8 cellular contexts compared by ENCODE assay signal in the genomic region with DNA sequence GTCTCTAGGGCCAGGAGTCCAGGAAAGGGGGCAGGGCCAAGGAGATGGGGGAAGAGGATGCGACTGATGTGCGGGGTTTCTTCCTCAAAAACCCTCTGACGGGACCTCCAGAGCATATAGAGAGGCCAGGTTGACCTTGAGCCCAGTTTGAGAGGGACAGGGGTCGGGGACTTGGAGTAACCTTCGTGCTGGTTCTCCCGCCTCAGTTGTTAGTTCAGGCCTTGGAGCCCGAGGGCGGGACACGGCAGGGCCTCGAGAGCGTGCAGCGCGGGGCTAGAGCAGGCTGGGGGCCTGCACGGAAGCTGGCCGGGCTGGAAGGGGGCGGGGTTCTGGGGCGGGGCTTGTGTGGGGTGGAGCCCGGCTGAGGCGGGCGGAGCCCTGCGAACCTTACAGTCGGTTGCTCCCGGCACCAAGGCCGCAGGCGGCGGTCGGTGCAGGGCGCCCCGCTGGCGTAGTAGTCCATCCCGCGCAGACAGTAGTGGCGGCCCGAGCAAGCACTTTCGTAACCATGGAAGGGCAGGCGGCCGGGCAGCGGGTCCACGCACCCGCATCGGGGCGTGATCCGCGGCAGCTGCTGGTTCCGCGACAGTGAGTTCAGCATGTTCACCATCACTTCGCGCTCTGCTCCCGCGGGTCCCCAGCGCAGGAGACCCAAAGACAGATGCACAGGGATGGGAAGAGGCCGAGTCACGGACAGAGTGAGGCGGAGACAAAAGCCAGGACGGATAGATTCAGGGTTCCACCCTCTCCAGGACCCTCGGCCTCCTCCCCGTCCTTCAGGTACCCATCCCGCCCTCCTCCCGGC. TPM values are rescaled to one million over a fixed set of nuclear protein-coding genes. Genes with fewer than 3 reads are reported as not detected.
A peak's percentile ranks its signal among the peaks of the same experiment; 100 is the strongest.
DNase-seq lines count a peak whose midpoint lies in the region; ATAC-seq and TF ChIP-seq lines count a peak whose summit lies in the region.

No MANE protein-coding gene starts in this region.

- no peaks in the 10 kb centered on the region for H3K36me3 ChIP-seq in smooth muscle cell (ENCODE audit: low read depth)

- H3K4me2 ChIP-seq in smooth muscle cell, result peak overlapping the region; percentile 84

- peak overlapping the region; percentile 50 for H3K4me3 ChIP-seq in smooth muscle cell

- H3K27me3 ChIP-seq in smooth muscle cell (ENCODE audit: low read depth), result peaks cover 11% of the 10 kb centered on the region

- peak overlapping the region; percentile 79 for H2AFZ ChIP-seq in smooth muscle cell (ENCODE audit: low read depth)

- no peaks in the 10 kb centered on the region for H4K20me1 ChIP-seq in smooth muscle cell (ENCODE audit: low read depth)

- DNase-seq in CD1c-positive myeloid dendritic cell (ENCODE audit: extremely low spot score) (peak; percentile 88), NCI-H2171 (lab: John Stamatoyannopoulos, UW) (peak; percentile 21), caudate nucleus (lab: John Stamatoyannopoulos, UW) (peak in 57 of 61 donors; percentile 24 to 88 (median 70)), iris pigment epithelial cell (ENCODE audit: low read depth) (peak; percentile 72), smooth muscle cell (lab: John Stamatoyannopoulos, UW; ENCODE audit: unreplicated experiment) (peak; percentile 70)

- H3K9me3 ChIP-seq in smooth muscle cell (replicated peaks; ENCODE audit: low read depth), result no peaks in the 10 kb centered on the region

- ATAC-seq in GM21737 (IDR thresholded peaks at IDR 0.05; ENCODE audit: unreplicated experiment), result peak; percentile 38
- peak; percentile 47 to 52 for ATAC-seq in activated CD4-positive, CD25-positive, alpha-beta regulatory T cell treated with anti-CD3 and anti-CD28 coated beads, Interleukin-2, amount 50 U/mL, for 24 hours
- ATAC-seq in HG02884 (IDR thresholded peaks at IDR 0.05; ENCODE audit: unreplicated experiment), result no peak

- H3K27ac ChIP-seq in caudate nucleus (ENCODE audit: low read depth, low read length), result peak overlapping the region; percentile 83
- no peak overlapping the region for H3K27ac ChIP-seq in smooth muscle cell (ENCODE audit: low read depth)

- WGBS in smooth muscle cell (ENCODE audit: low lambda C conversion rate), result 2% methylated on average over 28 of the region's 59 CpGs

- TF ChIP-seq CTCF in smooth muscle cell (IDR thresholded peaks at IDR 0.05; ENCODE audit: borderline replicate concordance, insufficient read depth, poor library complexity, severe bottlenecking), result no peak

- no peaks in the 10 kb centered on the region for H3K4me1 ChIP-seq in smooth muscle cell (ENCODE audit: low read depth)

- H3K79me2 ChIP-seq in smooth muscle cell (ENCODE audit: low read depth), result no peaks in the 10 kb centered on the region

- H3K9ac ChIP-seq in smooth muscle cell (ENCODE audit: low read depth), result no peak overlapping the region

- H3F3A ChIP-seq in smooth muscle cell (ENCODE audit: low read depth), result no peaks in the 10 kb centered on the region

RNA-seq across cellular contexts. Expression of a gene that starts 4.0 kb away (rescaled TPM):
- 5.2 and 5.6 TPM in 2 replicates for total RNA-seq in smooth muscle cell
- polyA plus RNA-seq in smooth muscle cell, result 4.2 and 6.3 TPM in 2 replicates

RNA-seq across cellular contexts. Expression of a gene that starts 51.3 kb away (rescaled TPM):
- 28.1 and 32.4 TPM in 2 replicates for total RNA-seq in smooth muscle cell
- 32.8 and 36.1 TPM in 2 replicates for polyA plus RNA-seq in smooth muscle cell

RNA-seq across cellular contexts. Expression of a gene that starts 51.6 kb away (rescaled TPM):
- total RNA-seq in smooth muscle cell, result 1.2 and 1.4 TPM in 2 replicates
- polyA plus RNA-seq in smooth muscle cell, result 0.51 and 0.91 TPM in 2 replicates

Comparison
In these comparisons a context has a peak if more than half of its experiments do, and no peak if none do; other contexts are left out.
1. DNase-seq: peak in every context shown above with its lines; median percentile 88 in CD1c-positive myeloid dendritic cell; 72 in iris pigment epithelial cell; 70 in caudate nucleus; 70 in smooth muscle cell; 21 in NCI-H2171.